In genomic region chr5:109743770-109744212, GRCh38 we compare ENCODE assay signal across 8 cellular contexts. TPM values are rescaled to one million over a fixed set of nuclear protein-coding genes. Genes with fewer than 3 reads are reported as not detected.
DNase-seq lines count a peak whose midpoint lies in the region; ATAC-seq and TF ChIP-seq lines count a peak whose summit lies in the region.

No MANE protein-coding gene starts in this region.

- peaks cover 10% of the 10 kb centered on the region; the same call in 1 of the 2 replicates for H4K20me1 ChIP-seq in DND-41 (ENCODE audit: insufficient read depth, low read length)

- no peak for ATAC-seq in DND-41 (ENCODE audit: insufficient read depth, low read depth)
- peak; percentile 42 for ATAC-seq in esophagus mucosa

- peaks cover 30% of the 10 kb centered on the region for H3K36me3 ChIP-seq in DND-41 (ENCODE audit: insufficient read depth, low read length)

- no peaks in the 10 kb centered on the region for H3K27me3 ChIP-seq in DND-41 (ENCODE audit: insufficient read depth, low read length, poor library complexity)

- no peak overlapping the region for H3K4me3 ChIP-seq in DND-41 (ENCODE audit: low read depth in 1 of 2, low read length in 2 of 2)

- TF ChIP-seq CTCF in DND-41 (IDR thresholded peaks at IDR 0.05; ENCODE audit: borderline replicate concordance, extremely low read depth, low read length, poor library complexity, severe bottlenecking) = no peak
- no peak for TF ChIP-seq CTCF in nephron progenitor cell (IDR thresholded peaks at IDR 0.05)

- H3K79me2 ChIP-seq in DND-41 (ENCODE audit: insufficient read depth, low read length) = peaks cover 62% of the 10 kb centered on the region

- no peaks in the 10 kb centered on the region for H3K27me3 Mint-ChIP-seq in nephron progenitor cell (ENCODE audit: low read depth, poor library complexity)

- H3K4me1 ChIP-seq in DND-41 (ENCODE audit: insufficient read depth, low read length) = no peaks in the 10 kb centered on the region

- H3K4me2 ChIP-seq in DND-41 (ENCODE audit: insufficient read depth, low read length) = no peak overlapping the region

- peaks cover 45% of the 10 kb centered on the region for H3K4me1 Mint-ChIP-seq in nephron progenitor cell

- H3K36me3 Mint-ChIP-seq in nephron progenitor cell (ENCODE audit: low read depth) = peaks cover 26% of the 10 kb centered on the region

- no peaks in the 10 kb centered on the region for H3K9me3 ChIP-seq in DND-41 (ENCODE audit: insufficient read depth, low read length, severe bottlenecking)

- H3K9me3 Mint-ChIP-seq in nephron progenitor cell = no peaks in the 10 kb centered on the region

- H3K4me3 Mint-ChIP-seq in nephron progenitor cell = no peak overlapping the region

- H3K27ac Mint-ChIP-seq in nephron progenitor cell = peak overlapping the region; percentile 83

- DNase-seq in DND-41 = no peak
- peak; percentile 90 for DNase-seq in RKO (ENCODE audit: low spot score)
- DNase-seq in nephron progenitor cell = no peak
- DNase-seq in GDM1 (lab: John Stamatoyannopoulos, UW) = no peak
- no peak for DNase-seq in stimulated activated CD8-positive, alpha-beta memory T cell treated with anti-CD3 and anti-CD28 coated beads, Interleukin-4, amount 100 ng/mL, for 48 hours
- DNase-seq in CD1c-positive myeloid dendritic cell (ENCODE audit: extremely low spot score) = no peak
- no peak for DNase-seq in NCI-H345 treated with DMSO at 0.1 percent for 48 hours (lab: John Stamatoyannopoulos, UW; ENCODE audit: unreplicated experiment)

- H3K27ac ChIP-seq in DND-41 (ENCODE audit: low read length) = peak overlapping the region; percentile 28; the same call in 1 of the 2 replicates

- no peak overlapping the region for H2AFZ ChIP-seq in DND-41 (ENCODE audit: low read depth, low read length)

- no peak overlapping the region for H3K9ac ChIP-seq in DND-41 (ENCODE audit: low read depth, low read length)

RNA-seq across cellular contexts. Expression of gene MAN2A1, which starts 54.1 kb away (rescaled TPM):
- 36.6 TPM for total RNA-seq in esophagus mucosa
